10 cellular contexts compared by ENCODE assay signal in the genomic region with DNA sequence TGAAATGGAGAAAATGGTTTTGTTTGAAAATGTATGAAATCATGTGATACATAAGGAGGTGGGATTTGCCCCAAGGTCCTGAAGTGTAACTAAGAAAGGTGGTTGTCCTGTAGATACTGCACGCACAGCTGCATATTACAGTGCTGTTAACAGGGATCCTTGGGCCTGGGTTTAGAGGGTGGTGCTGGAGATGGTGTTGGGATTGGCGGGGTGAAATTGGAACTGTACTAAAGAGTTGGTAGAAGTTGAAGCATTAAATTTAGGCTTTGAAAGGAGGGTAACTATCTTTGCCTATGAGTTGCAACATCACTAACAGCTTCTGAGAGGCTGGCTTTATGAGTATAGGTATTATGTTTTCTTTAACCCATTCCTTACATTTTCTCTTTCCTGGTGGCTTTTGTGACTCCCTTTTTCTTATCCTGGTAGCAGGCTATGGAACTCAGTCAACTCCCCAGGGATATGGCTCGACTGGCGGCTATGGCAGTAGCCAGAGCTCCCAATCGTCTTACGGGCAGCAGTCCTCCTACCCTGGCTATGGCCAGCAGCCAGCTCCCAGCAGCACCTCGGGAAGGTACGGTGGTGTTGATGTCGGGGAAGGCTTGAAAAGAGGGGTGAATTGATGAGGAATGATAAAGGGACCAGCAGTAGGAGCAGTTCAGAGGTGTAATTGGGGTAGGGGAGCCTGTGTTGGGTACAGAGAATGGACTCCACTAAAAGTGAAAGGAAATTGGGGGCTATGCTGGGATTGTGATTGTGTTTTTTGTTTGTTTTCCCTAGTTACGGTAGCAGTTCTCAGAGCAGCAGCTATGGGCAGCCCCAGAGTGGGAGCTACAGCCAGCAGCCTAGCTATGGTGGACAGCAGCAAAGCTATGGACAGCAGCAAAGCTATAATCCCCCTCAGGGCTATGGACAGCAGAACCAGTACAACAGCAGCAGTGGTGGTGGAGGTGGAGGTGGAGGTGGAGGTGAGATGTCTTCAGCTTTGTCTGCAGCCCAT.
A peak's percentile ranks its signal among the peaks of the same experiment; 100 is the strongest.
DNase-seq lines count a peak whose midpoint lies in the region; ATAC-seq and TF ChIP-seq lines count a peak whose summit lies in the region.
"Had no signal": no experiment of that assay in that cellular context is flagged by ENCODE, and none has a peak within 500 bp of the region (broad histone marks: within the 10 kb centered on the region; RNA-seq: fewer than 3 reads in every experiment).

No MANE protein-coding gene starts in this region.

- H3K4me1 ChIP-seq in DND-41 (ENCODE audit: insufficient read depth, low read length) = peaks cover 50% of the 10 kb centered on the region
- peaks cover 52 to 58% of the 10 kb centered on the region in 2 experiments for H3K4me1 ChIP-seq in neutrophil (ENCODE audit: control insufficient read depth in 1 of 2, insufficient read depth in 1 of 2, low read depth in 1 of 2, low read length in 1 of 2)

- no peak for ATAC-seq in DND-41 (ENCODE audit: insufficient read depth, low read depth)
- ATAC-seq in GM18511 (IDR thresholded peaks at IDR 0.05; ENCODE audit: unreplicated experiment) = no peak

- H3K27me3 ChIP-seq in DND-41 (ENCODE audit: insufficient read depth, low read length, poor library complexity) = no peaks in the 10 kb centered on the region
- H3K27me3 ChIP-seq in neutrophil = no peaks in the 10 kb centered on the region
- H3K27me3 ChIP-seq: dorsolateral prefrontal cortex had no signal

- H4K20me1 ChIP-seq in DND-41 (ENCODE audit: insufficient read depth, low read length) = peaks cover 80% of the 10 kb centered on the region

- H3K4me2 ChIP-seq in DND-41 (ENCODE audit: insufficient read depth, low read length) = peak overlapping the region; percentile 98

- DNase-seq in DND-41 (no peak), NAMALWA (ENCODE audit: low spot score) (peak; percentile 24), choroid plexus epithelial cell (ENCODE audit: low read depth) (peak; percentile 20), epidermal melanocyte (ENCODE audit: insufficient read length, low spot score) (no peak), NCI-H524 treated with DMSO at 0.1 percent for 48 hours (lab: John Stamatoyannopoulos, UW) (no peak)
- DNase-seq: dorsolateral prefrontal cortex, NCI-H2227 treated with DMSO at 0.1 percent for 48 hours had no signal

- H3K9ac ChIP-seq in DND-41 (ENCODE audit: low read depth, low read length) = peak overlapping the region; percentile 91; the same call in 1 of the 2 replicates

- H3K4me3 ChIP-seq in DND-41 (ENCODE audit: low read depth in 1 of 2, low read length in 2 of 2) (peak overlapping the region in 1 of 2 experiments; percentile 87; a peak in 2 of 4 replicates), choroid plexus epithelial cell (ENCODE audit: low read depth, low read length) (peak overlapping the region; percentile 18), neutrophil (ENCODE audit: low read depth in 1 of 2, low read length in 1 of 2) (no peak overlapping the region)

- no peak overlapping the region for H2AFZ ChIP-seq in DND-41 (ENCODE audit: low read depth, low read length)

- no peak for TF ChIP-seq CTCF in DND-41 (IDR thresholded peaks at IDR 0.05; ENCODE audit: borderline replicate concordance, extremely low read depth, low read length, poor library complexity, severe bottlenecking)
- no peak for TF ChIP-seq CTCF in choroid plexus epithelial cell (conservative IDR thresholded peaks at IDR 0.05; ENCODE audit: low read depth, low read length)
- no peak for TF ChIP-seq CTCF in neutrophil (IDR thresholded peaks at IDR 0.05)

- H3K27ac ChIP-seq in DND-41 (ENCODE audit: low read length) (no peak overlapping the region), neutrophil (peak overlapping the region; percentile 93)
- H3K27ac ChIP-seq: thoracic aorta had no signal

- H3K9me3 ChIP-seq in DND-41 (ENCODE audit: insufficient read depth, low read length, severe bottlenecking) = no peaks in the 10 kb centered on the region
- H3K9me3 ChIP-seq in neutrophil = no peaks in the 10 kb centered on the region
- H3K9me3 ChIP-seq: thoracic aorta had no signal

- peaks cover 95% of the 10 kb centered on the region for H3K79me2 ChIP-seq in DND-41 (ENCODE audit: insufficient read depth, low read length)

- H3K36me3 ChIP-seq in DND-41 (ENCODE audit: insufficient read depth, low read length) = peaks cover 80% of the 10 kb centered on the region
- peaks cover 63% of the 10 kb centered on the region for H3K36me3 ChIP-seq in neutrophil

Comparison
In these comparisons a context has a peak if more than half of its experiments do, and no peak if none do; other contexts are left out.
1. DNase-seq: peak in NAMALWA (single experiment) and choroid plexus epithelial cell (single experiment); none in DND-41 (single experiment), epidermal melanocyte (single experiment) and NCI-H524 treated with DMSO at 0.1 percent for 48 hours (single experiment).